Comparison of ENCODE assay signal across 20 cellular contexts in genomic region chr3:53571264-53571663, GRCh38.
"Had no signal": no experiment of that assay in that cellular context is flagged by ENCODE, and none has a peak within 500 bp of the region (broad histone marks: within the 10 kb centered on the region; RNA-seq: fewer than 3 reads in every experiment).

No MANE protein-coding gene starts in this region.

- H3K27ac ChIP-seq: hepatocyte, neural progenitor cell, ovary, SK-N-MC, tibial artery, VCaP had no signal

- H3K27me3 ChIP-seq: hepatocyte, neural progenitor cell, ovary, tibial artery had no signal

- H3K4me3 ChIP-seq: hepatocyte, neural progenitor cell, ovary, SK-N-MC, tibial artery had no signal

- FAIRE-seq: keratinocyte had no signal

- H3K9ac ChIP-seq: neural progenitor cell had no signal

- DNase-seq: activated CD4-positive, alpha-beta T cell treated with anti-CD3 and anti-CD28 coated beads for 1 hour; activated CD4-positive, alpha-beta T cell treated with anti-CD3 and anti-CD28 coated beads, Interleukin-2, amount 50 U/mL, for 48 hours; activated naive CD4-positive, alpha-beta T cell treated with Interleukin-2 at 50 U/mL for 16 hours; activated naive CD8-positive, alpha-beta T cell treated with anti-CD3 and anti-CD28 coated beads, Interleukin-2, amount 50 U/mL, for 24 hours; aorta; effector memory CD8-positive, alpha-beta T cell; erythroblast; naive B cell; ovary; stimulated activated CD4-positive, alpha-beta T cell treated with anti-CD3 and anti-CD28 coated beads, Interleukin-15, amount 100 ng/mL, for 24 hours; stimulated activated CD4-positive, alpha-beta T cell treated with anti-CD3 and anti-CD28 coated beads, Interleukin-4, amount 100 ng/mL, for 1 hour; stimulated activated naive B cell treated with anti-CD40 and anti-IgM and Interleukin-4, amounts not matched to agents 10 μg/mL and 1 μg/mL and 100 μg/mL, for 72 hours; T-helper 1 cell; tibial artery had no signal

- H3K79me2 ChIP-seq: hepatocyte had no signal

- H2AFZ ChIP-seq: hepatocyte, neural progenitor cell had no signal

- H3K4me2 ChIP-seq: hepatocyte, neural progenitor cell had no signal

- H3K4me1 ChIP-seq: tibial artery had no signal

- H3K36me3 ChIP-seq: neural progenitor cell, ovary, tibial artery had no signal

- H3K9me3 ChIP-seq: ovary, tibial artery had no signal

- ATAC-seq: activated naive CD8-positive, alpha-beta T cell treated with anti-CD3 and anti-CD28 coated beads, Interleukin-2, amount 50 U/mL, for 24 hours; activated T-helper 17 cell treated with anti-CD3 and anti-CD28 coated beads, Interleukin-2, amount 50 U/mL, for 72 hours; effector memory CD8-positive, alpha-beta T cell; stimulated activated naive B cell treated with anti-CD40 and anti-IgM and Interleukin-4, amounts not matched to agents 10 μg/mL and 1 μg/mL and 100 μg/mL, for 72 hours had no signal
